Comparison of ENCODE assay signal across 1 cellular context in the genomic region with DNA sequence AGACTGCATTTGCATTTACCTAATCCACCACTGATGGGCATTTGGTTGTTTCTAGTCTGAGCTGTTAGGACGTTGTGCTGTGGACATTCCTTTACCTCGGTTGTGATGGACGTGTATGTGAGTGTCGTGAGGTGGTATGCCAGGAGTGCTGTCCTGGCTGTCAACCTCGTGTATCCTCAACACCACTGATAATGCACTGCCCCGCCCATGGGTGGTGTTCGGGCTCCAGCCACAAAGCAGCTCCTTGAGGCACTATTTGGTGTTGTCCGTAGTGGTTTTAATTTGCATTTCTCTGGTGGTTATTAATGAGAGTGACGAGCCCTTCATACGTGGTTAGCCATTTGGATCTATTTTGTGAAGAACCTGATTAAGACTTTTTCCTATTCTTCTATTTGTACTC.
A peak's percentile ranks its signal among the peaks of the same experiment; 100 is the strongest.
TF ChIP-seq lines count a peak whose summit lies in the region.

No MANE protein-coding gene starts in this region.

TF ChIP-seq in GM12878, 131 proteins besides CTCF, POLR2A, EP300 and RAD21 (continued from another document):
- TF ChIP-seq, protein P1, sequence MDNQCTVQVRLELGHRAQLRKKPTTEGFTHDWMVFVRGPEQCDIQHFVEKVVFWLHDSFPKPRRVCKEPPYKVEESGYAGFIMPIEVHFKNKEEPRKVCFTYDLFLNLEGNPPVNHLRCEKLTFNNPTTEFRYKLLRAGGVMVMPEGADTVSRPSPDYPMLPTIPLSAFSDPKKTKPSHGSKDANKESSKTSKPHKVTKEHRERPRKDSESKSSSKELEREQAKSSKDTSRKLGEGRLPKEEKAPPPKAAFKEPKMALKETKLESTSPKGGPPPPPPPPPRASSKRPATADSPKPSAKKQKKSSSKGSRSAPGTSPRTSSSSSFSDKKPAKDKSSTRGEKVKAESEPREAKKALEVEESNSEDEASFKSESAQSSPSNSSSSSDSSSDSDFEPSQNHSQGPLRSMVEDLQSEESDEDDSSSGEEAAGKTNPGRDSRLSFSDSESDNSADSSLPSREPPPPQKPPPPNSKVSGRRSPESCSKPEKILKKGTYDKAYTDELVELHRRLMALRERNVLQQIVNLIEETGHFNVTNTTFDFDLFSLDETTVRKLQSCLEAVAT (IDR thresholded peaks at IDR 0.05): no peak
- peak; percentile 92; the same call in 2 of the 3 replicates for TF ChIP-seq POU2F2 (IDR thresholded peaks at IDR 0.05; ENCODE audit: borderline replicate concordance, low read depth, low read length)
- TF ChIP-seq SMARCA5 (IDR thresholded peaks at IDR 0.05): no peak
- no peak for TF ChIP-seq IRF4 (IDR thresholded peaks at IDR 0.05; ENCODE audit: low read depth, low read length)
- TF ChIP-seq RUNX3 (IDR thresholded peaks at IDR 0.05; ENCODE audit: low read length): peak; percentile 86
- 0 out of 2 replicates have a peak, but pooled peaks have one; percentile 12 for TF ChIP-seq CREM (IDR thresholded peaks at IDR 0.05; ENCODE audit: low read depth)
- TF ChIP-seq MTA2 (IDR thresholded peaks at IDR 0.05; ENCODE audit: low read depth): peak; percentile 38; the same call in 1 of the 2 replicates
- TF ChIP-seq TCF3 (IDR thresholded peaks at IDR 0.05; ENCODE audit: borderline replicate concordance, insufficient read depth, low read depth, low read length): no peak
